ENCODE assay signal across 1 cellular context in the genomic region with DNA sequence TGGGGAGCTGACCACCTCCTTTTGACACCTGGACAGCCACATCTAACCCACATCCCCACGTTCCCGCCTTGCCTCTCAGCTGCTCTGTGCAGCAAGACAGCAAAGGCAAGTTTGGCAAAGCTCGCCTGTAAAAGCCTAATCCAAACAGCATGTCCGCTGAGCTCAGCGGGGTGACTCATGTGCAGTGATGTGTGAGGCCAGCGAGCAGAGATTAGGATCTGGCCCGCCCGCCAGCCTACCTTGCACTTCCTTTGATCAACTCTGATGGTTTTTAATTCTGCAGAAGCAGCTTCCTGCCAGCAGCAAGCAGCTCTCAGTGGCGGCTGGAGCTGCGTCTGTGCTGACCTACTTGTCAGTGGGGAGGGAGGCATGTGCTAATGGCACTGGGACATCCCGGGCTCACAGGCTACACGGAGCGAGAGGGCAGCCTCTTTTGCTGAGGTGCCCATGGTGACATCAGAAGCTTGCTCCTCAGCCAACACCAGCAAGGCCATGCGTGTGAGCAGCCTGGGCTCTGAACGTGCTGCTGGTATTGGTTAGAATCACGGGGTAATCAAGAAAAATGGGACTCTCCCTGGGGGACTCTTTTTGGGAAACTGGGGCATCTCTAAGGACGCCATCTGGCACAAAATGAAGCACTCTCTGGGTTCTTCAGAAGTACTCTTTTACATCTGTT.
TF ChIP-seq lines count a peak whose summit lies in the region.

No MANE protein-coding gene starts in this region.

TF ChIP-seq in IMR-90, 13 proteins besides CTCF, POLR2A, EP300 and RAD21 (continued from another document):
- peak; percentile 90 for TF ChIP-seq FOS (IDR thresholded peaks at IDR 0.05; ENCODE audit: low read depth, low read length)
- TF ChIP-seq MAFK (IDR thresholded peaks at IDR 0.05; ENCODE audit: low read depth, low read length) = peak; percentile 63
